In genomic region chr12:4300870-4301269, GRCh38 we compare ENCODE assay signal across 26 cellular contexts. TPM values are rescaled to one million over a fixed set of nuclear protein-coding genes. Genes with fewer than 3 reads are reported as not detected.
DNase-seq lines count a peak whose midpoint lies in the region; ATAC-seq and TF ChIP-seq lines count a peak whose summit lies in the region.
"Had no signal": no experiment of that assay in that cellular context is flagged by ENCODE, and none has a peak within 500 bp of the region (broad histone marks: within the 10 kb centered on the region; RNA-seq: fewer than 3 reads in every experiment).

No MANE protein-coding gene starts in this region.

- no peak for ATAC-seq in stimulated activated naive CD8-positive, alpha-beta T cell treated with anti-CD3 and anti-CD28 coated beads, Interleukin-15, amount 100 ng/mL, for 72 hours
- peak; percentile 46 for ATAC-seq in left ventricle myocardium superior
- ATAC-seq: naive thymus-derived CD8-positive, alpha-beta T cell; Panc1; stimulated activated naive B cell treated with anti-CD40 and anti-IgM and Interleukin-4, amounts not matched to agents 10 μg/mL and 1 μg/mL and 100 μg/mL, for 72 hours had no signal

- H3K27ac ChIP-seq in transverse colon, result peak overlapping the region in 3 of 4 donors; percentile 24 to 86 (median 33)
- H3K27ac ChIP-seq: BLaER1 treated with 17β-estradiol and CSF1 and Interleukin-3, amounts not matched to agents 10 nM and 100 nM; prostate gland; VCaP had no signal

- in situ Hi-C loops in transverse colon (cut with MboI; ENCODE audit: low pct_ligation_motif_present in 1 of 4, low pct_unique_long_range_greater_than_20kb in 1 of 4, low sequenced_read_pairs in 3 of 4), result loop anchor here in 3 of 4 donors (10.0 to 25.0 kb wide), 2 partner anchors 224 to 236 kb away; partner anchors contain the start of gene RAD51AP1 (in 2 of the 3)

- H3K4me3 Mint-ChIP-seq in stimulated activated naive CD8-positive, alpha-beta T cell treated with anti-CD3 and anti-CD28 coated beads, Interleukin-15, Interleukin-2, amounts not matched to agents 100 ng/mL and 50 ng/mL, for 24 hours, result no peak overlapping the region
- H3K4me3 Mint-ChIP-seq in stimulated activated naive CD8-positive, alpha-beta T cell treated with anti-CD3 and anti-CD28 coated beads, Interleukin-15, amount 100 ng/mL, for 72 hours, result no peak overlapping the region
- H3K4me3 Mint-ChIP-seq in activated naive CD8-positive, alpha-beta T cell, result no peak overlapping the region
- H3K4me3 Mint-ChIP-seq in Caco-2 (ENCODE audit: unreplicated experiment), result no peak overlapping the region
- H3K4me3 Mint-ChIP-seq: central memory CD8-positive, alpha-beta T cell; naive thymus-derived CD8-positive, alpha-beta T cell; stimulated activated naive B cell treated with anti-CD40 and anti-IgM and Interleukin-4, amounts not matched to agents 10 μg/mL and 1 μg/mL and 100 μg/mL, for 72 hours had no signal

- H3K27me3 Mint-ChIP-seq in stimulated activated naive CD8-positive, alpha-beta T cell treated with anti-CD3 and anti-CD28 coated beads, Interleukin-15, Interleukin-2, amounts not matched to agents 100 ng/mL and 50 ng/mL, for 24 hours, result no peaks in the 10 kb centered on the region
- H3K27me3 Mint-ChIP-seq in stimulated activated naive CD8-positive, alpha-beta T cell treated with anti-CD3 and anti-CD28 coated beads, Interleukin-15, amount 100 ng/mL, for 72 hours, result no peaks in the 10 kb centered on the region
- no peaks in the 10 kb centered on the region for H3K27me3 Mint-ChIP-seq in activated naive CD8-positive, alpha-beta T cell
- no peaks in the 10 kb centered on the region for H3K27me3 Mint-ChIP-seq in Caco-2 (ENCODE audit: insufficient read depth, unreplicated experiment)
- H3K27me3 Mint-ChIP-seq: central memory CD8-positive, alpha-beta T cell; naive thymus-derived CD8-positive, alpha-beta T cell; stimulated activated naive B cell treated with anti-CD40 and anti-IgM and Interleukin-4, amounts not matched to agents 10 μg/mL and 1 μg/mL and 100 μg/mL, for 72 hours had no signal

- CTCF ChIA-PET in Caco-2 (lab: Charles Lee), result no interaction called here

- no peak for DNase-seq in stimulated activated naive CD8-positive, alpha-beta T cell treated with anti-CD3 and anti-CD28 coated beads, Interleukin-15, amount 100 ng/mL, for 72 hours
- DNase-seq in left ventricle myocardium superior (no peak), transverse colon (no peak), Ammon's horn (ENCODE audit: low spot score) (no peak), Caco-2 (no peak)
- DNase-seq in stimulated activated naive CD4-positive, alpha-beta T cell (lab: John Stamatoyannopoulos, UW), result no peak
- DNase-seq: activated CD4-positive, alpha-beta T cell treated with anti-CD3 and anti-CD28 coated beads for 4 hours; Calu3; DMS79; erythroblast; midbrain; naive thymus-derived CD8-positive, alpha-beta T cell; NCI-H1048; NCI-H2107; NCI-H345; nucleus accumbens; SIG-M5; stimulated activated naive B cell treated with anti-CD40 and anti-IgM and Interleukin-4, amounts not matched to agents 10 μg/mL and 1 μg/mL and 100 μg/mL, for 72 hours; T-helper 9 cell had no signal

- H3K9me3 ChIP-seq in transverse colon (no peaks in the 10 kb centered on the region), Caco-2 (no peaks in the 10 kb centered on the region)
- H3K9me3 ChIP-seq: BLaER1 treated with 17β-estradiol and CSF1 and Interleukin-3, amounts not matched to agents 10 nM and 100 nM; prostate gland had no signal

- H3K4me1 ChIP-seq in transverse colon, result peaks cover 18 to 43% (median 39%) of the 10 kb centered on the region in 4 donors
- peaks cover 16% of the 10 kb centered on the region for H3K4me1 ChIP-seq in Caco-2
- H3K4me1 ChIP-seq: BLaER1 treated with 17β-estradiol and CSF1 and Interleukin-3, amounts not matched to agents 10 nM and 100 nM; prostate gland had no signal

- peaks cover 19% of the 10 kb centered on the region for H3K4me1 Mint-ChIP-seq in stimulated activated naive CD8-positive, alpha-beta T cell treated with anti-CD3 and anti-CD28 coated beads, Interleukin-15, Interleukin-2, amounts not matched to agents 100 ng/mL and 50 ng/mL, for 24 hours (ENCODE audit: low read depth)
- peaks cover 47% of the 10 kb centered on the region for H3K4me1 Mint-ChIP-seq in stimulated activated naive CD8-positive, alpha-beta T cell treated with anti-CD3 and anti-CD28 coated beads, Interleukin-15, amount 100 ng/mL, for 72 hours
- H3K4me1 Mint-ChIP-seq in activated naive CD8-positive, alpha-beta T cell (ENCODE audit: low read depth), result peaks cover 23% of the 10 kb centered on the region
- H3K4me1 Mint-ChIP-seq in Caco-2 (ENCODE audit: low read depth, unreplicated experiment), result peaks cover 26% of the 10 kb centered on the region

- no peak for TF ChIP-seq POLR2A in transverse colon (IDR thresholded peaks at IDR 0.05)

- TF ChIP-seq CTCF in transverse colon (IDR thresholded peaks at IDR 0.05), result no peak
- TF ChIP-seq CTCF in Caco-2 (IDR thresholded peaks at IDR 0.05; ENCODE audit: insufficient read depth in 1 of 2, low read depth in 1 of 2, low read length in 1 of 2, severe bottlenecking in 1 of 2, unreplicated experiment in 1 of 2), result no peak

- H3K27me3 ChIP-seq in transverse colon (no peaks in the 10 kb centered on the region), Caco-2 (replicated peaks; ENCODE audit: control insufficient read depth, insufficient read depth, low read length) (no peaks in the 10 kb centered on the region)
- H3K27me3 ChIP-seq: BLaER1 treated with 17β-estradiol and CSF1 and Interleukin-3, amounts not matched to agents 10 nM and 100 nM had no signal

- 79 to 80% methylated on average over 3 to 5 of the region's 5 CpGs for WGBS in transverse colon (ENCODE audit: low coverage in 1 of 2), 2 donors

- no TSS peak for BruUV-seq in Caco-2 (replicated peaks; lab: Mats Ljungman, UMichigan)

- peak overlapping the region; percentile 51 for H3K27ac Mint-ChIP-seq in stimulated activated naive CD8-positive, alpha-beta T cell treated with anti-CD3 and anti-CD28 coated beads, Interleukin-15, Interleukin-2, amounts not matched to agents 100 ng/mL and 50 ng/mL, for 24 hours
- peak overlapping the region in 1 of 2 donors; percentile 65 for H3K27ac Mint-ChIP-seq in stimulated activated naive CD8-positive, alpha-beta T cell treated with anti-CD3 and anti-CD28 coated beads, Interleukin-15, amount 100 ng/mL, for 72 hours
- H3K27ac Mint-ChIP-seq in activated naive CD8-positive, alpha-beta T cell, result peak overlapping the region; percentile 16
- no peak overlapping the region for H3K27ac Mint-ChIP-seq in Caco-2 (ENCODE audit: unreplicated experiment)
- H3K27ac Mint-ChIP-seq: stimulated activated naive B cell treated with anti-CD40 and anti-IgM and Interleukin-4, amounts not matched to agents 10 μg/mL and 1 μg/mL and 100 μg/mL, for 72 hours had no signal

- no peaks in the 10 kb centered on the region for H3K9me3 Mint-ChIP-seq in stimulated activated naive CD8-positive, alpha-beta T cell treated with anti-CD3 and anti-CD28 coated beads, Interleukin-15, Interleukin-2, amounts not matched to agents 100 ng/mL and 50 ng/mL, for 24 hours
- no peaks in the 10 kb centered on the region for H3K9me3 Mint-ChIP-seq in stimulated activated naive CD8-positive, alpha-beta T cell treated with anti-CD3 and anti-CD28 coated beads, Interleukin-15, amount 100 ng/mL, for 72 hours
- no peaks in the 10 kb centered on the region for H3K9me3 Mint-ChIP-seq in activated naive CD8-positive, alpha-beta T cell (ENCODE audit: low read depth)
- H3K9me3 Mint-ChIP-seq in Caco-2 (ENCODE audit: unreplicated experiment), result no peaks in the 10 kb centered on the region
- H3K9me3 Mint-ChIP-seq: central memory CD8-positive, alpha-beta T cell; naive thymus-derived CD8-positive, alpha-beta T cell; stimulated activated naive B cell treated with anti-CD40 and anti-IgM and Interleukin-4, amounts not matched to agents 10 μg/mL and 1 μg/mL and 100 μg/mL, for 72 hours had no signal

- H3K36me3 ChIP-seq in transverse colon (peaks cover 0 to 13% (median 5%) of the 10 kb centered on the region in 4 donors), Caco-2 (ENCODE audit: control insufficient read depth, insufficient read depth, low read length) (no peaks in the 10 kb centered on the region)
- H3K36me3 ChIP-seq: BLaER1 treated with 17β-estradiol and CSF1 and Interleukin-3, amounts not matched to agents 10 nM and 100 nM; prostate gland had no signal

- no peak overlapping the region for H3K4me3 ChIP-seq in transverse colon
- no peak overlapping the region for H3K4me3 ChIP-seq in Caco-2 (ENCODE audit: low read depth, low read length)
- H3K4me3 ChIP-seq: BLaER1 treated with 17β-estradiol and CSF1 and Interleukin-3, amounts not matched to agents 10 nM and 100 nM; prostate gland had no signal

- no peak for TF ChIP-seq EP300 in transverse colon (IDR thresholded peaks at IDR 0.05; ENCODE audit: low read depth)

- intact Hi-C loops in left ventricle myocardium superior (cut with micrococcal nuclease) (no loop called here), transverse colon (cut with DNase I; ENCODE audit: low total_unique reads) (no loop called here), Caco-2 (cut with micrococcal nuclease; ENCODE audit: unreplicated experiment) (no loop called here)

- H3K36me3 Mint-ChIP-seq in stimulated activated naive CD8-positive, alpha-beta T cell treated with anti-CD3 and anti-CD28 coated beads, Interleukin-15, Interleukin-2, amounts not matched to agents 100 ng/mL and 50 ng/mL, for 24 hours (ENCODE audit: low read depth), result peaks cover 97% of the 10 kb centered on the region
- peaks cover 7% of the 10 kb centered on the region for H3K36me3 Mint-ChIP-seq in activated naive CD8-positive, alpha-beta T cell
- peaks cover 37% of the 10 kb centered on the region for H3K36me3 Mint-ChIP-seq in Caco-2 (ENCODE audit: insufficient read depth, unreplicated experiment)

- POLR2A ChIA-PET in Caco-2 (lab: Charles Lee), result no interaction called here

RNA-seq across cellular contexts. Expression of gene TIGAR, which starts 20.1 kb away (rescaled TPM):
- 14.4 TPM for total RNA-seq in left ventricle myocardium superior
- total RNA-seq in transverse colon, result 10 to 100 TPM in 1 of 4 donors, 1 to 10 TPM in 3; 2.6 to 26.6 (median 4.4) TPM
- 36.7 and 42.7 TPM in 2 replicates for total RNA-seq in Caco-2 (2022)

RNA-seq across cellular contexts. Expression of gene CCND2, which starts 27.3 kb away (rescaled TPM):
- total RNA-seq in left ventricle myocardium superior (281 TPM), transverse colon (100 to 1,000 TPM in 1 of 4 donors, 10 to 100 TPM in 3; 32.9 to 132 (median 58.8) TPM), Caco-2 (2022) (113 and 145 TPM in 2 replicates)
